1 cellular context compared by ENCODE assay signal in genomic region chr11:61509058-61510029, GRCh38.
TF ChIP-seq lines count a peak whose summit lies in the region.

No MANE protein-coding gene starts in this region.

TF ChIP-seq in GM12878, 131 proteins besides CTCF, POLR2A, EP300 and RAD21 (continued from another document):
- TF ChIP-seq CEBPZ (IDR thresholded peaks at IDR 0.05; ENCODE audit: low read depth, low read length) (no peak), TCF12 (IDR thresholded peaks at IDR 0.05; ENCODE audit: low read depth, low read length) (peak; percentile 41; the same call in 1 of the 2 replicates)
TF ChIP-seq in GM12878: peak in this region for 4.
